Comparison of ENCODE assay signal across 1 cellular context in genomic region chr5:6827815-6828214, GRCh38.
TF ChIP-seq lines count a peak whose summit lies in the region.

No MANE protein-coding gene starts in this region.

TF ChIP-seq in HepG2, 621 proteins besides CTCF, POLR2A, EP300 and RAD21 (continued from another document):
- TF ChIP-seq HMGXB3 (CRISPR knock-in tag; IDR thresholded peaks at IDR 0.05; ENCODE audit: borderline replicate concordance) (no peak), TEAD3 (CRISPR knock-in tag; optimal IDR thresholded peaks at IDR 0.05; ENCODE audit: borderline replicate concordance) (no peak)
